ENCODE assay signal across 10 cellular contexts in genomic region chrX:114959729-114960128, GRCh38. TPM values are rescaled to one million over a fixed set of nuclear protein-coding genes. Genes with fewer than 3 reads are reported as not detected.
DNase-seq lines count a peak whose midpoint lies in the region; ATAC-seq and TF ChIP-seq lines count a peak whose summit lies in the region.
"Had no signal": no experiment of that assay in that cellular context is flagged by ENCODE, and none has a peak within 500 bp of the region (broad histone marks: within the 10 kb centered on the region; RNA-seq: fewer than 3 reads in every experiment).

No MANE protein-coding gene starts in this region.

- no peak for ATAC-seq in stimulated activated naive B cell treated with anti-CD40 and anti-IgM and Interleukin-4, amounts not matched to agents 10 μg/mL and 1 μg/mL and 100 μg/mL, for 72 hours (replicated peaks)
- ATAC-seq in HG03571 (IDR thresholded peaks at IDR 0.05; ENCODE audit: unreplicated experiment) = no peak
- ATAC-seq: activated naive CD4-positive, alpha-beta T cell treated with anti-CD3 and anti-CD28 coated beads, Interleukin-2, amount 50 U/mL, for 72 hours had no signal

- H3K4me3 ChIP-seq in GM12864 (ENCODE audit: low read depth, low read length) = no peak overlapping the region

- no peak overlapping the region for H3K4me3 Mint-ChIP-seq in osteocyte (ENCODE audit: unreplicated experiment)
- no peak overlapping the region for H3K4me3 Mint-ChIP-seq in stimulated activated naive B cell treated with anti-CD40 and anti-IgM and Interleukin-4, amounts not matched to agents 10 μg/mL and 1 μg/mL and 100 μg/mL, for 72 hours

- H3K4me1 Mint-ChIP-seq in osteocyte (ENCODE audit: unreplicated experiment) = no peaks in the 10 kb centered on the region
- no peaks in the 10 kb centered on the region for H3K4me1 Mint-ChIP-seq in stimulated activated naive B cell treated with anti-CD40 and anti-IgM and Interleukin-4, amounts not matched to agents 10 μg/mL and 1 μg/mL and 100 μg/mL, for 72 hours

- H3K27ac Mint-ChIP-seq in osteocyte (ENCODE audit: unreplicated experiment) = no peak overlapping the region
- H3K27ac Mint-ChIP-seq in stimulated activated naive B cell treated with anti-CD40 and anti-IgM and Interleukin-4, amounts not matched to agents 10 μg/mL and 1 μg/mL and 100 μg/mL, for 72 hours = no peak overlapping the region
- H3K27ac Mint-ChIP-seq: activated naive CD4-positive, alpha-beta T cell treated with anti-CD3 and anti-CD28 coated beads, Interleukin-2, amount 50 U/mL, for 72 hours had no signal

- DNase-seq in GM12864 (ENCODE audit: low read depth) = no peak
- DNase-seq in NAMALWA (ENCODE audit: low spot score) = peak; percentile 5
- peak; percentile 6 for DNase-seq in dermis blood vessel endothelial cell
- no peak for DNase-seq in osteocyte (ENCODE audit: extremely low spot score, unreplicated experiment)
- DNase-seq in activated CD4-positive, alpha-beta T cell treated with anti-CD3 and anti-CD28 coated beads, Interleukin-2, amount 50 U/mL, for 1 hour = no peak
- DNase-seq in stimulated activated naive B cell treated with anti-CD40 and anti-IgM and Interleukin-4, amounts not matched to agents 10 μg/mL and 1 μg/mL and 100 μg/mL, for 72 hours = no peak
- no peak for DNase-seq in NCI-H2196 (lab: John Stamatoyannopoulos, UW; ENCODE audit: unreplicated experiment)
- DNase-seq: midbrain had no signal

- H3K9me3 Mint-ChIP-seq in osteocyte (ENCODE audit: unreplicated experiment) = no peaks in the 10 kb centered on the region
- no peaks in the 10 kb centered on the region for H3K9me3 Mint-ChIP-seq in stimulated activated naive B cell treated with anti-CD40 and anti-IgM and Interleukin-4, amounts not matched to agents 10 μg/mL and 1 μg/mL and 100 μg/mL, for 72 hours
- H3K9me3 Mint-ChIP-seq: activated naive CD4-positive, alpha-beta T cell treated with anti-CD3 and anti-CD28 coated beads, Interleukin-2, amount 50 U/mL, for 72 hours had no signal

- TF ChIP-seq CTCF in GM12864 (IDR thresholded peaks at IDR 0.05; ENCODE audit: low read depth, low read length, missing control alignments) (peak; percentile 8), osteocyte (IDR thresholded peaks at IDR 0.05) (peak; percentile 56)

- H3K27me3 Mint-ChIP-seq in osteocyte (ENCODE audit: unreplicated experiment) = peaks cover 13% of the 10 kb centered on the region
- no peaks in the 10 kb centered on the region for H3K27me3 Mint-ChIP-seq in stimulated activated naive B cell treated with anti-CD40 and anti-IgM and Interleukin-4, amounts not matched to agents 10 μg/mL and 1 μg/mL and 100 μg/mL, for 72 hours

- no peaks in the 10 kb centered on the region for H3K36me3 Mint-ChIP-seq in osteocyte (ENCODE audit: unreplicated experiment)
- no peaks in the 10 kb centered on the region for H3K36me3 Mint-ChIP-seq in stimulated activated naive B cell treated with anti-CD40 and anti-IgM and Interleukin-4, amounts not matched to agents 10 μg/mL and 1 μg/mL and 100 μg/mL, for 72 hours
- H3K36me3 Mint-ChIP-seq: activated naive CD4-positive, alpha-beta T cell treated with anti-CD3 and anti-CD28 coated beads, Interleukin-2, amount 50 U/mL, for 72 hours had no signal

RNA-seq across cellular contexts. Expression of gene IL13RA2, which starts 57.7 kb away (rescaled TPM):
- total RNA-seq in dermis blood vessel endothelial cell = 0.23 and 0.34 TPM in 2 replicates
- not detected in 2 replicates for total RNA-seq in osteocyte
- total RNA-seq: activated naive CD4-positive, alpha-beta T cell treated with anti-CD3 and anti-CD28 coated beads, Interleukin-2, amount 50 U/mL, for 72 hours had no signal

Comparison
In these comparisons a context has a peak if more than half of its experiments do, and no peak if none do; other contexts are left out.
1. DNase-seq: peak in NAMALWA (single experiment) and dermis blood vessel endothelial cell (single experiment); none in GM12864 (single experiment), osteocyte (single experiment), activated CD4-positive, alpha-beta T cell treated with anti-CD3 and anti-CD28 coated beads, Interleukin-2, amount 50 U/mL, for 1 hour (single experiment), stimulated activated naive B cell treated with anti-CD40 and anti-IgM and Interleukin-4, amounts not matched to agents 10 μg/mL and 1 μg/mL and 100 μg/mL, for 72 hours (single experiment) and NCI-H2196 (single experiment).